ENCODE assay signal across 8 cellular contexts in the genomic region with DNA sequence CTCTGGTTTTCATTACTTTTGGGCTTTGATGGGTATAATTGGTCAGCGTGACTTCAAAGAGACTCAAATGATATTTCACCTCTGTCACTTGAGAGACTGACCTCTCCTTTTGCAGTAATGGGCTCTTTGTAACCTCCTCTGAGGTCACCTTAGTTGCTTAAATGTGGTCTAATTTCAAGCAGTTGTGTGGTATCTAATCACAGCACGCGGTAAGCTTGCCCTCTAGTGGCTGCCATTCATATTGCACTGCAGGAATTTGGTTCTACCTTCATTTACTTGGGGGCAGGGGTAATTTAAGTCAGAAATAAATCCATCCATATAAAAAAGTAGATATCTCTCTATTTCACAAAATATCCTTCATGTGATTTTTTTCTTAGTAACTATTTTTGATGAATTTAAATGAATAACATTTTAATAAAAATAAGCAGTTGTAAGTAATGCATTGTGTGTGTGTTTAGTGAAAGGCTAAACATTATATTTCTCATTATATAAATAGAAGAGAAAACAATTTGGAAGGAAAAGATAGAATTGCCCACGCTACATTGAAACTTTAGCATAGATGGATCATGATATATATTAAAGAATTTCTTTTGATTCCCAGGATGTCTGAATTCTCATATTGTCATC. TPM values are rescaled to one million over a fixed set of nuclear protein-coding genes. Genes with fewer than 3 reads are reported as not detected.
DNase-seq lines count a peak whose midpoint lies in the region; ATAC-seq, FAIRE-seq and TF ChIP-seq lines count a peak whose summit lies in the region.

No MANE protein-coding gene starts in this region.

- CTCF ChIA-PET in MCF 10A (lab: Yijun Ruan, JAX) = interaction anchor here (0.6 to 1.0 kb wide), 2 partner anchors 295 to 1370 kb away, joined by 3 to 4 read pairs; no protein-coding TSS in a partner anchor

- peak; percentile 95 for ATAC-seq in GM21619 (IDR thresholded peaks at IDR 0.05; ENCODE audit: unreplicated experiment)

- FAIRE-seq in HTR-8/SVneo (lab: Jason Lieb, UNC) (no peak), islet of Langerhans (lab: Jason Lieb, UNC) (peak; percentile 96)

- peak; percentile 30 for DNase-seq in SHP77 treated with DMSO at 0.1 percent for 48 hours (lab: John Stamatoyannopoulos, UW)
- no peak for DNase-seq in SHP77 (lab: John Stamatoyannopoulos, UW)
- peak; percentile 30 for DNase-seq in HTR-8/SVneo (ENCODE audit: insufficient read length, low spot score)
- DNase-seq in RPMI7951 (ENCODE audit: low read depth) = peak; percentile 37
- peak; percentile 66 for DNase-seq in MCF 10A (ENCODE audit: unreplicated experiment)
- peak in 3 of 4 experiments; percentile 2 to 16 (median 8) for DNase-seq in stimulated activated CD4-positive, alpha-beta T cell treated with anti-CD3 and anti-CD28 coated beads, Interleukin-1b, Interleukin-23, amount 100 ng/mL, for 24 hours (ENCODE audit: low read depth in 4 of 4, low spot score in 1 of 4)

- H3K4me1 Mint-ChIP-seq in MCF 10A (ENCODE audit: insufficient read depth, unreplicated experiment) = no peaks in the 10 kb centered on the region

- no peaks in the 10 kb centered on the region for H3K9me3 Mint-ChIP-seq in MCF 10A (ENCODE audit: unreplicated experiment)

- H3K27ac Mint-ChIP-seq in MCF 10A (ENCODE audit: low read depth, unreplicated experiment) = no peak overlapping the region

- BruUV-seq in MCF 10A (replicated peaks; lab: Mats Ljungman, UMichigan) = no TSS peak

- H3K27me3 Mint-ChIP-seq in MCF 10A (ENCODE audit: insufficient read depth, unreplicated experiment) = peaks cover 72% of the 10 kb centered on the region

- peak; percentile 93 for TF ChIP-seq CTCF in MCF 10A (IDR thresholded peaks at IDR 0.05; ENCODE audit: unreplicated experiment)

- intact Hi-C loops in MCF 10A (cut with micrococcal nuclease) = loop anchor here (1.0 to 5.0 kb wide), 3 partner anchors 50 to 295 kb away; no protein-coding TSS in a partner anchor

- no peak overlapping the region for H3K4me3 Mint-ChIP-seq in MCF 10A (ENCODE audit: unreplicated experiment)

- POLR2A ChIA-PET in MCF 10A (lab: Yijun Ruan, JAX) = no interaction called here

- H3K36me3 Mint-ChIP-seq in MCF 10A (ENCODE audit: insufficient read depth, unreplicated experiment) = no peaks in the 10 kb centered on the region

RNA-seq across cellular contexts. Expression of gene ANO3, which starts 55.0 kb away (rescaled TPM):
- 1.7 and 1.8 TPM in 2 replicates for total RNA-seq in RPMI7951 (2014; rRNA removed; shearing (Covaris generic))
- total RNA-seq in MCF 10A (2022) = not detected in 2 replicates

Comparison
In these comparisons a context has a peak if more than half of its experiments do, and no peak if none do; other contexts are left out.
1. DNase-seq: peak in SHP77 treated with DMSO at 0.1 percent for 48 hours (single experiment), HTR-8/SVneo (single experiment), RPMI7951 (single experiment), MCF 10A (single experiment) and stimulated activated CD4-positive, alpha-beta T cell treated with anti-CD3 and anti-CD28 coated beads, Interleukin-1b, Interleukin-23, amount 100 ng/mL, for 24 hours (3 of 4); none in SHP77 (0 of 2).